Comparison of ENCODE assay signal across 10 cellular contexts in genomic region chrX:71619193-71619592, GRCh38. TPM values are rescaled to one million over a fixed set of nuclear protein-coding genes. Genes with fewer than 3 reads are reported as not detected.
DNase-seq lines count a peak whose midpoint lies in the region; ATAC-seq and TF ChIP-seq lines count a peak whose summit lies in the region.
"Had no signal": no experiment of that assay in that cellular context is flagged by ENCODE, and none has a peak within 500 bp of the region (broad histone marks: within the 10 kb centered on the region; RNA-seq: fewer than 3 reads in every experiment).

No MANE protein-coding gene starts in this region.

- H3K9me3 ChIP-seq in right atrium auricular region (no peaks in the 10 kb centered on the region), neural progenitor cell (ENCODE audit: low read depth) (no peaks in the 10 kb centered on the region)

- no peaks in the 10 kb centered on the region for H4K20me1 ChIP-seq in neural progenitor cell (ENCODE audit: low read depth)

- peaks cover 0 to 19% of the 10 kb centered on the region in 2 donors for H3K4me1 ChIP-seq in right atrium auricular region
- no peaks in the 10 kb centered on the region for H3K4me1 ChIP-seq in neural progenitor cell

- no peaks in the 10 kb centered on the region for H3K27me3 Mint-ChIP-seq in activated CD8-positive, alpha-beta memory T cell treated with anti-CD3 and anti-CD28 coated beads, Interleukin-2, amount 10 ng/mL, durations not matched to agents 7 days and 5 days
- H3K27me3 Mint-ChIP-seq in stimulated activated naive CD8-positive, alpha-beta T cell treated with anti-CD3 and anti-CD28 coated beads, Interleukin-15, amount 100 ng/mL, for 72 hours = no peaks in the 10 kb centered on the region
- H3K27me3 Mint-ChIP-seq in neural progenitor cell (ENCODE audit: insufficient read depth, low read depth) = peaks cover 4% of the 10 kb centered on the region

- H3K27me3 ChIP-seq in right atrium auricular region (no peaks in the 10 kb centered on the region), neural progenitor cell (no peaks in the 10 kb centered on the region)

- no peaks in the 10 kb centered on the region for H3K79me2 ChIP-seq in neural progenitor cell (ENCODE audit: low read depth)

- H3K36me3 ChIP-seq in right atrium auricular region (peaks cover 4% of the 10 kb centered on the region), neural progenitor cell (no peaks in the 10 kb centered on the region)

- peak overlapping the region; percentile 97 for H3K4me3 Mint-ChIP-seq in activated CD8-positive, alpha-beta memory T cell treated with anti-CD3 and anti-CD28 coated beads, Interleukin-2, amount 10 ng/mL, durations not matched to agents 7 days and 5 days
- peak overlapping the region; percentile 94 to 98 for H3K4me3 Mint-ChIP-seq in stimulated activated naive CD8-positive, alpha-beta T cell treated with anti-CD3 and anti-CD28 coated beads, Interleukin-15, amount 100 ng/mL, for 72 hours
- no peak overlapping the region for H3K4me3 Mint-ChIP-seq in neural progenitor cell

- H3K4me3 ChIP-seq in right atrium auricular region (no peak overlapping the region), neural progenitor cell (no peak overlapping the region)
- H3K4me3 ChIP-seq: GM23248 had no signal

- no peak overlapping the region for H3K9ac ChIP-seq in neural progenitor cell
- H3K9ac ChIP-seq: GM23248 had no signal

- H3K4me2 ChIP-seq in neural progenitor cell = no peak overlapping the region

- H3F3A ChIP-seq in neural progenitor cell (ENCODE audit: low read depth) = no peaks in the 10 kb centered on the region

- peaks cover 70% of the 10 kb centered on the region for H3K4me1 Mint-ChIP-seq in activated CD8-positive, alpha-beta memory T cell treated with anti-CD3 and anti-CD28 coated beads, Interleukin-2, amount 10 ng/mL, durations not matched to agents 7 days and 5 days
- H3K4me1 Mint-ChIP-seq in stimulated activated naive CD8-positive, alpha-beta T cell treated with anti-CD3 and anti-CD28 coated beads, Interleukin-15, amount 100 ng/mL, for 72 hours = peaks cover 89% of the 10 kb centered on the region
- no peaks in the 10 kb centered on the region for H3K4me1 Mint-ChIP-seq in neural progenitor cell

- no peak overlapping the region for H2AFZ ChIP-seq in neural progenitor cell (replicated peaks)
- H2AFZ ChIP-seq: GM23248 had no signal

- no peaks in the 10 kb centered on the region for H3K9me3 Mint-ChIP-seq in activated CD8-positive, alpha-beta memory T cell treated with anti-CD3 and anti-CD28 coated beads, Interleukin-2, amount 10 ng/mL, durations not matched to agents 7 days and 5 days (ENCODE audit: low read depth)
- H3K9me3 Mint-ChIP-seq in stimulated activated naive CD8-positive, alpha-beta T cell treated with anti-CD3 and anti-CD28 coated beads, Interleukin-15, amount 100 ng/mL, for 72 hours = no peaks in the 10 kb centered on the region
- peaks cover 21% of the 10 kb centered on the region for H3K9me3 Mint-ChIP-seq in neural progenitor cell

- ATAC-seq in activated CD8-positive, alpha-beta memory T cell treated with anti-CD3 and anti-CD28 coated beads, Interleukin-2, amount 10 ng/mL, durations not matched to agents 7 days and 5 days = peak; percentile 11
- peak; percentile 37 for ATAC-seq in stimulated activated naive CD8-positive, alpha-beta T cell treated with anti-CD3 and anti-CD28 coated beads, Interleukin-15, amount 100 ng/mL, for 72 hours
- ATAC-seq in GM18517 (IDR thresholded peaks at IDR 0.05; ENCODE audit: unreplicated experiment) = no peak
- ATAC-seq: SK-N-SH treated with all-trans-retinoic acid at 6 μM for 48 hours had no signal

- H3K36me3 Mint-ChIP-seq in activated CD8-positive, alpha-beta memory T cell treated with anti-CD3 and anti-CD28 coated beads, Interleukin-2, amount 10 ng/mL, durations not matched to agents 7 days and 5 days = peaks cover 34% of the 10 kb centered on the region
- peaks cover 2% of the 10 kb centered on the region for H3K36me3 Mint-ChIP-seq in neural progenitor cell

- CTCF ChIA-PET in activated CD8-positive, alpha-beta memory T cell treated with anti-CD3 and anti-CD28 coated beads, Interleukin-2, amount 10 ng/mL, durations not matched to agents 7 days and 5 days (lab: Charles Lee) = interaction anchor here (0.6 to 7.7 kb wide), 4 partner anchors 18 to 308 kb away, joined by 3 to 33 read pairs (median 8); no protein-coding TSS in a partner anchor

- H3K27ac Mint-ChIP-seq in activated CD8-positive, alpha-beta memory T cell treated with anti-CD3 and anti-CD28 coated beads, Interleukin-2, amount 10 ng/mL, durations not matched to agents 7 days and 5 days = peak overlapping the region; percentile 90
- peak overlapping the region; percentile 94 to 95 for H3K27ac Mint-ChIP-seq in stimulated activated naive CD8-positive, alpha-beta T cell treated with anti-CD3 and anti-CD28 coated beads, Interleukin-15, amount 100 ng/mL, for 72 hours
- H3K27ac Mint-ChIP-seq in neural progenitor cell = no peak overlapping the region

- DNase-seq in cardiac septum (ENCODE audit: low spot score) = peak; percentile 66
- no peak for DNase-seq in right atrium auricular region (ENCODE audit: low spot score)
- DNase-seq in activated CD8-positive, alpha-beta memory T cell treated with anti-CD3 and anti-CD28 coated beads, Interleukin-2, amount 10 ng/mL, durations not matched to agents 7 days and 5 days = peak; percentile 72
- peak in 27 of 42 donors; percentile 8 to 70 (median 33) for DNase-seq in head of caudate nucleus
- DNase-seq in stimulated activated naive CD8-positive, alpha-beta T cell treated with anti-CD3 and anti-CD28 coated beads, Interleukin-15, amount 100 ng/mL, for 72 hours = peak; percentile 49 to 72
- DNase-seq in amniotic stem cell (lab: John Stamatoyannopoulos, UW) = no peak
- DNase-seq in neural progenitor cell (ENCODE audit: low spot score) = no peak
- DNase-seq: GM23248 had no signal

- no peak for TF ChIP-seq CTCF in right atrium auricular region (IDR thresholded peaks at IDR 0.05)
- no peak for TF ChIP-seq CTCF in neural progenitor cell (IDR thresholded peaks at IDR 0.05)

- intact Hi-C loops in cardiac septum (cut with DNase I) = no loop called here
- intact Hi-C loops in head of caudate nucleus (cut with DNase I) = no loop called here

- H3K27ac ChIP-seq in right atrium auricular region (no peak overlapping the region), neural progenitor cell (no peak overlapping the region)
- H3K27ac ChIP-seq: GM23248 had no signal

RNA-seq across cellular contexts. Expression of gene CXCR3, which starts 0.9 kb away (rescaled TPM):
- 0.13 TPM for total RNA-seq in cardiac septum
- under 1 TPM in 1 of 2 donors, not detected in 1; 0.20 TPM for total RNA-seq in right atrium auricular region
- 100 to 1,000 TPM in 1 of 2 experiments, 10 to 100 TPM in 1; 97.4 to 119 TPM for total RNA-seq in activated CD8-positive, alpha-beta memory T cell treated with anti-CD3 and anti-CD28 coated beads, Interleukin-2, amount 10 ng/mL, durations not matched to agents 7 days and 5 days
- total RNA-seq in neural progenitor cell (ENCODE audit: low replicate concordance) = not detected in 2 replicates
- total RNA-seq: GM23248 had no signal

RNA-seq across cellular contexts. Expression of gene GCNA, which starts 41.0 kb away (rescaled TPM):
- total RNA-seq in cardiac septum (1.4 TPM), right atrium auricular region (1 to 10 TPM in 1 of 2 donors, under 1 TPM in 1; 0.48 to 3.0 TPM), neural progenitor cell (ENCODE audit: low replicate concordance) (0.62 and 0.97 TPM in 2 replicates)
- 1 to 10 TPM; 4.3 to 6.7 TPM for total RNA-seq in activated CD8-positive, alpha-beta memory T cell treated with anti-CD3 and anti-CD28 coated beads, Interleukin-2, amount 10 ng/mL, durations not matched to agents 7 days and 5 days

Comparison
In these comparisons a context has a peak if more than half of its experiments do, and no peak if none do; other contexts are left out.
1. DNase-seq: peak in cardiac septum (single experiment), activated CD8-positive, alpha-beta memory T cell treated with anti-CD3 and anti-CD28 coated beads, Interleukin-2, amount 10 ng/mL, durations not matched to agents 7 days and 5 days (single experiment), head of caudate nucleus (27 of 42) and stimulated activated naive CD8-positive, alpha-beta T cell treated with anti-CD3 and anti-CD28 coated beads, Interleukin-15, amount 100 ng/mL, for 72 hours (2 of 2); none in right atrium auricular region (single experiment), amniotic stem cell (single experiment) and neural progenitor cell (single experiment).
2. RNA of gene CXCR3, which starts 0.9 kb away (total RNA-seq): 97.4 to 119 TPM in activated CD8-positive, alpha-beta memory T cell treated with anti-CD3 and anti-CD28 coated beads, Interleukin-2, amount 10 ng/mL, durations not matched to agents 7 days and 5 days; 0.20 TPM in right atrium auricular region, 0.13 TPM in cardiac septum (single experiment) and not detected in neural progenitor cell; every median in the first group is over 10 times any median in the second.